In the genomic region with DNA sequence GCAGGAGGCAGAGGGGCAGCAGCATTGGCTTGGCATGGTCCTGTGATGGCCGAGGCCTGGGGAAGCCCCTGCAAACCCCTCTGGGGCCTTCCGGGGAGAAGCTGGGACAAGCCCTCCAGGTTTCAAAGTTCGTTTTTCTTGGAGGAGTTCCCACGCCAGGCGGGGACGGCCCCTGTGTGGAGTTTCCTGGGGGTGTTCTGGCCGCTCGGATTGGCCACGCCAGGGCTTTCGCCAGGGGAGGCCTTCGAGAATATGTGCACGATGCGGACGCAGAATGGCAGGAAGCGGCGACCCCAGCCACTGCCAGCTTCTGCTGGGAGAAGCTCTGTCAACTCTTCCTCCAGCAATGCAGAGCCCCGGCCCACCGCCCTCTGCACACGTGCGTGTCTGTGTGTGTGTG, we compare ENCODE assay signal across 22 cellular contexts.
"Had no signal": no experiment of that assay in that cellular context is flagged by ENCODE, and none has a peak within 500 bp of the region (broad histone marks: within the 10 kb centered on the region; RNA-seq: fewer than 3 reads in every experiment).

No MANE protein-coding gene starts in this region.

- H3K4me1 ChIP-seq: colonic mucosa, prostate gland, right atrium auricular region, stomach, thyroid gland had no signal

- ATAC-seq: esophagus mucosa; gastrocnemius medialis; left lobe of liver; stimulated activated effector memory CD8-positive, alpha-beta T cell treated with anti-CD3 and anti-CD28 coated beads, Interleukin-12 subunit alpha, Interleukin-12 subunit beta, amount 100 ng/mL, for 72 hours had no signal

- H3K27ac ChIP-seq: colonic mucosa, epithelial cell of prostate, gastrocnemius medialis, heart left ventricle, hepatocyte, prostate gland, right atrium auricular region, sigmoid colon, stomach, thyroid gland had no signal

- FAIRE-seq: kidney had no signal

- H3K4me3 ChIP-seq: colonic mucosa, gastrocnemius medialis, heart left ventricle, hepatocyte, lung, prostate gland, right atrium auricular region, sigmoid colon, stomach, thyroid gland had no signal

- H3K36me3 ChIP-seq: colonic mucosa, gastrocnemius medialis, heart left ventricle, prostate gland, right atrium auricular region, sigmoid colon, stomach, thyroid gland had no signal

- H2AFZ ChIP-seq: hepatocyte had no signal

- DNase-seq: colonic mucosa; effector CD8-positive, alpha-beta T cell; endodermal cell; foreskin fibroblast; gastrocnemius medialis; heart left ventricle; kidney; naive B cell; sigmoid colon; stimulated activated CD4-positive, alpha-beta T cell treated with anti-CD3 and anti-CD28 coated beads, Interleukin-2, amount 100 ng/mL, for 24 hours; stimulated activated CD4-positive, alpha-beta T cell treated with anti-CD3 and anti-CD28 coated beads, Interleukin-4, amount 100 ng/mL, for 24 hours; stimulated activated naive CD4-positive, alpha-beta T cell treated with Interleukin-2 at 50 U/mL for 16 hours; stomach; thyroid gland had no signal

- H3K79me2 ChIP-seq: hepatocyte had no signal

- H3K27me3 ChIP-seq: colonic mucosa, gastrocnemius medialis, hepatocyte, right atrium auricular region, thyroid gland had no signal

- H3K4me2 ChIP-seq: hepatocyte had no signal

- H3K9me3 ChIP-seq: colonic mucosa, gastrocnemius medialis, heart left ventricle, prostate gland, right atrium auricular region, sigmoid colon, stomach, thyroid gland had no signal
